Comparison of ENCODE assay signal across 18 cellular contexts in genomic region chr11:14566331-14567063, GRCh38. TPM values are rescaled to one million over a fixed set of nuclear protein-coding genes. Genes with fewer than 3 reads are reported as not detected.
A peak's percentile ranks its signal among the peaks of the same experiment; 100 is the strongest.
DNase-seq lines count a peak whose midpoint lies in the region; ATAC-seq and TF ChIP-seq lines count a peak whose summit lies in the region.
"Had no signal": no experiment of that assay in that cellular context is flagged by ENCODE, and none has a peak within 500 bp of the region (broad histone marks: within the 10 kb centered on the region; RNA-seq: fewer than 3 reads in every experiment).

No MANE protein-coding gene starts in this region.

- intact Hi-C loops in activated T-helper 2 cell treated with anti-CD3 and anti-CD28 coated beads, Interferon-gamma antibody, Interleukin-2, Interleukin-4, amounts not matched to agents 10 μg/mL and 5 μg/mL and 100 μg/mL, durations not matched to agents 14 hours and 24 hours and 36 hours (cut with micrococcal nuclease): no loop called here

- H3K27me3 Mint-ChIP-seq in IgD-negative memory B cell: peaks cover 4% of the 10 kb centered on the region
- no peaks in the 10 kb centered on the region for H3K27me3 Mint-ChIP-seq in activated T-helper 2 cell treated with anti-CD3 and anti-CD28 coated beads, Interferon-gamma antibody, Interleukin-2, Interleukin-4, amounts not matched to agents 10 μg/mL and 5 μg/mL and 100 μg/mL, durations not matched to agents 14 hours and 24 hours and 36 hours (ENCODE audit: low read depth)
- H3K27me3 Mint-ChIP-seq: activated CD4-positive, alpha-beta T cell treated with anti-CD3 and anti-CD28 coated beads, Interleukin-2, amount 10 ng/mL, durations not matched to agents 24 days and 14 days had no signal

- H3K4me1 ChIP-seq in neutrophil (ENCODE audit: control insufficient read depth in 1 of 2, insufficient read depth in 1 of 2, low read depth in 1 of 2, low read length in 1 of 2): no peaks in the 10 kb centered on the region
- H3K4me1 ChIP-seq: lower lobe of right lung, transverse colon had no signal

- no peaks in the 10 kb centered on the region for H3K36me3 ChIP-seq in neutrophil
- H3K36me3 ChIP-seq: lower lobe of right lung, transverse colon had no signal

- peak overlapping the region; percentile 1 to 55 (median 47) for H3K27ac Mint-ChIP-seq in IgD-negative memory B cell
- H3K27ac Mint-ChIP-seq in activated T-helper 2 cell treated with anti-CD3 and anti-CD28 coated beads, Interferon-gamma antibody, Interleukin-2, Interleukin-4, amounts not matched to agents 10 μg/mL and 5 μg/mL and 100 μg/mL, durations not matched to agents 14 hours and 24 hours and 36 hours: peak overlapping the region; percentile 24
- H3K27ac Mint-ChIP-seq: activated CD4-positive, alpha-beta T cell treated with anti-CD3 and anti-CD28 coated beads, Interleukin-2, amount 10 ng/mL, durations not matched to agents 24 days and 14 days had no signal

- no peak overlapping the region for H3K4me3 ChIP-seq in neutrophil (ENCODE audit: low read depth in 1 of 2, low read length in 1 of 2)
- H3K4me3 ChIP-seq: lower lobe of right lung, transverse colon had no signal

- peaks cover 0 to 4% (median 0%) of the 10 kb centered on the region in 3 donors for H3K9me3 Mint-ChIP-seq in IgD-negative memory B cell
- H3K9me3 Mint-ChIP-seq in activated T-helper 2 cell treated with anti-CD3 and anti-CD28 coated beads, Interferon-gamma antibody, Interleukin-2, Interleukin-4, amounts not matched to agents 10 μg/mL and 5 μg/mL and 100 μg/mL, durations not matched to agents 14 hours and 24 hours and 36 hours: peaks cover 31% of the 10 kb centered on the region

- TF ChIP-seq CTCF in neutrophil (IDR thresholded peaks at IDR 0.05): no peak

- peaks cover 6% of the 10 kb centered on the region for H3K36me3 Mint-ChIP-seq in IgD-negative memory B cell
- peaks cover 75% of the 10 kb centered on the region for H3K36me3 Mint-ChIP-seq in activated T-helper 2 cell treated with anti-CD3 and anti-CD28 coated beads, Interferon-gamma antibody, Interleukin-2, Interleukin-4, amounts not matched to agents 10 μg/mL and 5 μg/mL and 100 μg/mL, durations not matched to agents 14 hours and 24 hours and 36 hours (ENCODE audit: low read depth)

- peaks cover 19 to 26% (median 22%) of the 10 kb centered on the region in 3 donors for H3K4me1 Mint-ChIP-seq in IgD-negative memory B cell
- H3K4me1 Mint-ChIP-seq in activated T-helper 2 cell treated with anti-CD3 and anti-CD28 coated beads, Interferon-gamma antibody, Interleukin-2, Interleukin-4, amounts not matched to agents 10 μg/mL and 5 μg/mL and 100 μg/mL, durations not matched to agents 14 hours and 24 hours and 36 hours (ENCODE audit: low read depth): peaks cover 58% of the 10 kb centered on the region

- no peaks in the 10 kb centered on the region for H3K9me3 ChIP-seq in neutrophil
- H3K9me3 ChIP-seq: lower lobe of right lung, transverse colon had no signal

- H3K4me3 Mint-ChIP-seq in IgD-negative memory B cell: peak overlapping the region in 1 of 4 donors; percentile 80
- H3K4me3 Mint-ChIP-seq in activated T-helper 2 cell treated with anti-CD3 and anti-CD28 coated beads, Interferon-gamma antibody, Interleukin-2, Interleukin-4, amounts not matched to agents 10 μg/mL and 5 μg/mL and 100 μg/mL, durations not matched to agents 14 hours and 24 hours and 36 hours (ENCODE audit: low read depth): no peak overlapping the region
- H3K4me3 Mint-ChIP-seq: activated CD4-positive, alpha-beta T cell treated with anti-CD3 and anti-CD28 coated beads, Interleukin-2, amount 10 ng/mL, durations not matched to agents 24 days and 14 days had no signal

- DNase-seq in DMS53 (lab: John Stamatoyannopoulos, UW) (peak; percentile 44), DMS53 treated with DMSO at 0.1 percent for 48 hours (lab: John Stamatoyannopoulos, UW; ENCODE audit: unreplicated experiment) (no peak), superior temporal gyrus (ENCODE audit: extremely low spot score) (no peak)
- DNase-seq in activated T-helper 2 cell treated with anti-CD3 and anti-CD28 coated beads, Interferon-gamma antibody, Interleukin-2, Interleukin-4, amounts not matched to agents 10 μg/mL and 5 μg/mL and 100 μg/mL, durations not matched to agents 14 hours and 24 hours and 36 hours (ENCODE audit: low spot score): no peak
- DNase-seq in stimulated activated CD4-positive, alpha-beta T cell treated with anti-CD3 and anti-CD28 coated beads, Interleukin-1b, Interleukin-23, amount 100 ng/mL, for 48 hours: no peak
- DNase-seq: activated CD4-positive, alpha-beta T cell treated with anti-CD3 and anti-CD28 coated beads, Interleukin-2, amount 10 ng/mL, durations not matched to agents 24 days and 14 days; GF-D8; lower lobe of right lung; NCI-H1105; right cardiac atrium; stimulated activated CD4-positive, alpha-beta T cell treated with anti-CD3 and anti-CD28 coated beads, Interleukin-15, amount 100 ng/mL, for 24 hours; stimulated activated naive CD4-positive, alpha-beta T cell; transverse colon had no signal

- no peaks in the 10 kb centered on the region for H3K27me3 ChIP-seq in neutrophil
- H3K27me3 ChIP-seq: transverse colon had no signal

- ATAC-seq in HG02759 (IDR thresholded peaks at IDR 0.05; ENCODE audit: unreplicated experiment): no peak
- ATAC-seq: lower lobe of right lung, right cardiac atrium, SK-N-SH treated with all-trans-retinoic acid at 6 μM for 48 hours had no signal

- H3K27ac ChIP-seq in neutrophil: peak overlapping the region; percentile 2
- H3K27ac ChIP-seq: 22Rv1, lower lobe of right lung, transverse colon had no signal

RNA-seq across cellular contexts. Expression of gene PSMA1, which starts 46.3 kb away (rescaled TPM):
- 138 TPM for polyA plus RNA-seq in IgD-negative memory B cell
- 319 and 329 TPM in 2 replicates for total RNA-seq in activated T-helper 2 cell treated with anti-CD3 and anti-CD28 coated beads, Interferon-gamma antibody, Interleukin-2, Interleukin-4, amounts not matched to agents 10 μg/mL and 5 μg/mL and 100 μg/mL, durations not matched to agents 14 hours and 24 hours and 36 hours
